In genomic region chr16:87076331-87076949, GRCh38 we compare ENCODE assay signal across 1 cellular context.
TF ChIP-seq lines count a peak whose summit lies in the region.

No MANE protein-coding gene starts in this region.

TF ChIP-seq in GM23338, 12 proteins besides CTCF, POLR2A, EP300 and RAD21 (continued from another document):
- TF ChIP-seq, protein P1, sequence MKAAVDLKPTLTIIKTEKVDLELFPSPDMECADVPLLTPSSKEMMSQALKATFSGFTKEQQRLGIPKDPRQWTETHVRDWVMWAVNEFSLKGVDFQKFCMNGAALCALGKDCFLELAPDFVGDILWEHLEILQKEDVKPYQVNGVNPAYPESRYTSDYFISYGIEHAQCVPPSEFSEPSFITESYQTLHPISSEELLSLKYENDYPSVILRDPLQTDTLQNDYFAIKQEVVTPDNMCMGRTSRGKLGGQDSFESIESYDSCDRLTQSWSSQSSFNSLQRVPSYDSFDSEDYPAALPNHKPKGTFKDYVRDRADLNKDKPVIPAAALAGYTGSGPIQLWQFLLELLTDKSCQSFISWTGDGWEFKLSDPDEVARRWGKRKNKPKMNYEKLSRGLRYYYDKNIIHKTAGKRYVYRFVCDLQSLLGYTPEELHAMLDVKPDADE (IDR thresholded peaks at IDR 0.05): no peak
- TF ChIP-seq STAT1 (IDR thresholded peaks at IDR 0.05; ENCODE audit: unreplicated experiment) (no peak), JUNB (IDR thresholded peaks at IDR 0.05; ENCODE audit: unreplicated experiment) (no peak), POLR2AphosphoS5 (IDR thresholded peaks at IDR 0.05; ENCODE audit: low read depth) (no peak), ZNF331 (CRISPR knock-in tag; IDR thresholded peaks at IDR 0.05; ENCODE audit: low read depth) (no peak), ZNF114 (CRISPR knock-in tag; IDR thresholded peaks at IDR 0.05) (no peak), EZH2 (IDR thresholded peaks at IDR 0.05; ENCODE audit: low read depth, unreplicated experiment) (no peak)
TF ChIP-seq in GM23338: peak in this region for 0.
